ENCODE assay signal across 1 cellular context in genomic region chr20:49615401-49616153, GRCh38.
TF ChIP-seq lines count a peak whose summit lies in the region.

No MANE protein-coding gene starts in this region.

TF ChIP-seq in HepG2, 621 proteins besides CTCF, POLR2A, EP300 and RAD21 (continued from another document):
- peak; percentile 43; the same call in 1 of the 2 replicates for TF ChIP-seq ZFP91 (CRISPR knock-in tag; IDR thresholded peaks at IDR 0.05; ENCODE audit: borderline replicate concordance)
- no peak for TF ChIP-seq HDAC2 (CRISPR knock-in tag; IDR thresholded peaks at IDR 0.05)
- no peak for TF ChIP-seq XRCC5 (optimal IDR thresholded peaks at IDR 0.05; ENCODE audit: low read length)
- no peak for TF ChIP-seq ZNF740 (CRISPR knock-in tag; IDR thresholded peaks at IDR 0.05)
- TF ChIP-seq ZNF768 (CRISPR knock-in tag; IDR thresholded peaks at IDR 0.05), result peak; percentile 98
- 0 out of 2 replicates have a peak, but pooled peaks have one; percentile 56 for TF ChIP-seq TEAD2 (CRISPR knock-in tag; IDR thresholded peaks at IDR 0.05)
- TF ChIP-seq NR2F1 (CRISPR knock-in tag; IDR thresholded peaks at IDR 0.05), result 0 out of 4 replicates have a peak, but pooled peaks of 1 of the 2 experiments have one; percentile 21
- TF ChIP-seq HOXA3 (CRISPR knock-in tag; IDR thresholded peaks at IDR 0.05), result no peak
- TF ChIP-seq PITX1 (CRISPR knock-in tag; IDR thresholded peaks at IDR 0.05), result peak; percentile 69; the same call in 1 of the 2 replicates
- TF ChIP-seq KLF12 (CRISPR knock-in tag; IDR thresholded peaks at IDR 0.05; ENCODE audit: borderline replicate concordance), result no peak
- peak; percentile 67; the same call in 1 of the 2 replicates for TF ChIP-seq ZNF724P (CRISPR knock-in tag; IDR thresholded peaks at IDR 0.05; ENCODE audit: borderline replicate concordance)
- TF ChIP-seq ZNF766 (CRISPR knock-in tag; IDR thresholded peaks at IDR 0.05; ENCODE audit: borderline replicate concordance), result no peak
- TF ChIP-seq ZNF580 (CRISPR knock-in tag; IDR thresholded peaks at IDR 0.05; ENCODE audit: borderline replicate concordance, low read depth), result peak; percentile 44; the same call in 1 of the 2 replicates
- peak; percentile 76; the same call in 1 of the 2 replicates for TF ChIP-seq PCBP1 (IDR thresholded peaks at IDR 0.05; ENCODE audit: borderline replicate concordance, low read depth, low read length)
- no peak for TF ChIP-seq JUND (CRISPR knock-in tag; IDR thresholded peaks at IDR 0.05)
- no peak for TF ChIP-seq ZSCAN5A (CRISPR knock-in tag; IDR thresholded peaks at IDR 0.05; ENCODE audit: borderline replicate concordance)
- TF ChIP-seq ZNF230 (CRISPR knock-in tag; IDR thresholded peaks at IDR 0.05), result no peak
- TF ChIP-seq RCOR2 (CRISPR knock-in tag; IDR thresholded peaks at IDR 0.05), result peak; percentile 90
- no peak for TF ChIP-seq ZNF841 (CRISPR knock-in tag; IDR thresholded peaks at IDR 0.05; ENCODE audit: borderline replicate concordance)
- peak; percentile 50; the same call in 1 of the 2 replicates for TF ChIP-seq ZNF563 (CRISPR knock-in tag; IDR thresholded peaks at IDR 0.05)
- peak; percentile 93; the same call in 1 of the 2 replicates for TF ChIP-seq ZNF512B (CRISPR knock-in tag; IDR thresholded peaks at IDR 0.05; ENCODE audit: borderline replicate concordance)
- TF ChIP-seq ZMYM3 (CRISPR knock-in tag; IDR thresholded peaks at IDR 0.05), result peak; percentile 92
- no peak for TF ChIP-seq ZBTB1 (CRISPR knock-in tag; IDR thresholded peaks at IDR 0.05; ENCODE audit: borderline replicate concordance)
- no peak for TF ChIP-seq ZGPAT (CRISPR knock-in tag; IDR thresholded peaks at IDR 0.05)
- no peak for TF ChIP-seq PRDM10 (CRISPR knock-in tag; IDR thresholded peaks at IDR 0.05; ENCODE audit: low read depth)
- no peak for TF ChIP-seq ZNF496 (CRISPR knock-in tag; IDR thresholded peaks at IDR 0.05; ENCODE audit: insufficient replicate concordance)
- 0 out of 2 replicates have a peak, but pooled peaks have one; percentile 57 for TF ChIP-seq ATF3 (CRISPR knock-in tag; IDR thresholded peaks at IDR 0.05)
- 0 out of 2 replicates have a peak, but pooled peaks have one; percentile 53 for TF ChIP-seq TIGD3 (CRISPR knock-in tag; IDR thresholded peaks at IDR 0.05; ENCODE audit: borderline replicate concordance)
- TF ChIP-seq KDM4B (CRISPR knock-in tag; IDR thresholded peaks at IDR 0.05), result peak; percentile 50; the same call in 1 of the 2 replicates
- no peak for TF ChIP-seq ZNF512 (CRISPR knock-in tag; IDR thresholded peaks at IDR 0.05)
- TF ChIP-seq ATAD3A (CRISPR knock-in tag; IDR thresholded peaks at IDR 0.05), result no peak
- TF ChIP-seq CSRNP2 (CRISPR knock-in tag; conservative IDR thresholded peaks at IDR 0.05; ENCODE audit: low read depth), result no peak
- TF ChIP-seq DZIP1 (CRISPR knock-in tag; IDR thresholded peaks at IDR 0.05), result peak; percentile 7; the same call in 1 of the 2 replicates
- TF ChIP-seq ZNF777 (CRISPR knock-in tag; IDR thresholded peaks at IDR 0.05), result no peak
- TF ChIP-seq SAP130 (CRISPR knock-in tag; IDR thresholded peaks at IDR 0.05; ENCODE audit: low read depth), result 0 out of 2 replicates have a peak, but pooled peaks have one; percentile 44
